In genomic region chr19:13693933-13694332, GRCh38 we compare ENCODE assay signal across 13 cellular contexts.
"Had no signal": no experiment of that assay in that cellular context is flagged by ENCODE, and none has a peak within 500 bp of the region (broad histone marks: within the 10 kb centered on the region; RNA-seq: fewer than 3 reads in every experiment).

No MANE protein-coding gene starts in this region.

- H3K9me3 Mint-ChIP-seq: activated CD4-positive, alpha-beta memory T cell treated with anti-CD3 and anti-CD28 coated beads for 36 hours; mesothelial cell of epicardium; stimulated activated naive CD8-positive, alpha-beta T cell treated with anti-CD3 and anti-CD28 coated beads, Interleukin-15, amount 100 ng/mL, for 72 hours had no signal

- H3K36me3 Mint-ChIP-seq: activated CD4-positive, alpha-beta memory T cell treated with anti-CD3 and anti-CD28 coated beads for 36 hours; mesothelial cell of epicardium had no signal

- H3K27ac ChIP-seq: lower lobe of right lung, parathyroid adenoma, thoracic aorta had no signal

- H3K4me1 Mint-ChIP-seq: mesothelial cell of epicardium; stimulated activated naive CD8-positive, alpha-beta T cell treated with anti-CD3 and anti-CD28 coated beads, Interleukin-15, amount 100 ng/mL, for 72 hours had no signal

- H3K36me3 ChIP-seq: lower lobe of right lung, thoracic aorta had no signal

- H3K9me3 ChIP-seq: lower lobe of right lung, thoracic aorta had no signal

- H3K4me1 ChIP-seq: lower lobe of right lung, parathyroid adenoma had no signal

- H3K4me3 ChIP-seq: dorsolateral prefrontal cortex, lower lobe of right lung, thoracic aorta had no signal

- H3K4me3 Mint-ChIP-seq: activated CD4-positive, alpha-beta memory T cell treated with anti-CD3 and anti-CD28 coated beads for 36 hours; mesothelial cell of epicardium; stimulated activated naive CD8-positive, alpha-beta T cell treated with anti-CD3 and anti-CD28 coated beads, Interleukin-15, amount 100 ng/mL, for 72 hours had no signal

- DNase-seq: activated CD4-positive, alpha-beta memory T cell treated with anti-CD3 and anti-CD28 coated beads for 36 hours; activated CD4-positive, alpha-beta T cell treated with anti-CD3 and anti-CD28 coated beads for 1 hour; activated gamma-delta T cell treated with Interleukin-2 at 50 U/mL for 16 hours; activated T-cell treated with anti-CD3 and anti-CD28 coated beads, Interleukin-2, amount 50 U/mL, for 48 hours; dorsolateral prefrontal cortex; hypothalamus; lower lobe of right lung; retina; stimulated activated CD4-positive, alpha-beta T cell treated with anti-CD3 and anti-CD28 coated beads, Interleukin-4, amount 100 ng/mL, for 24 hours; stimulated activated naive CD8-positive, alpha-beta T cell treated with anti-CD3 and anti-CD28 coated beads, Interleukin-15, amount 100 ng/mL, for 72 hours had no signal

- H3K27ac Mint-ChIP-seq: activated CD4-positive, alpha-beta memory T cell treated with anti-CD3 and anti-CD28 coated beads for 36 hours; mesothelial cell of epicardium had no signal

- ATAC-seq: lower lobe of right lung; stimulated activated naive CD8-positive, alpha-beta T cell treated with anti-CD3 and anti-CD28 coated beads, Interleukin-15, amount 100 ng/mL, for 72 hours had no signal
